ENCODE assay signal across 23 cellular contexts in genomic region chr11:120909676-120910215, GRCh38.
"Had no signal": no experiment of that assay in that cellular context is flagged by ENCODE, and none has a peak within 500 bp of the region (broad histone marks: within the 10 kb centered on the region; RNA-seq: fewer than 3 reads in every experiment).

No MANE protein-coding gene starts in this region.

- FAIRE-seq: small intestine had no signal

- H3K4me3 ChIP-seq: dorsolateral prefrontal cortex, heart left ventricle, mucosa of descending colon, neural progenitor cell, ovary, suprapubic skin, tibial artery, upper lobe of right lung, vagina had no signal

- DNase-seq: cortex of kidney; dorsolateral prefrontal cortex; effector CD8-positive, alpha-beta T cell; foreskin melanocyte; heart left ventricle; hippocampal formation; islet precursor cell; mucosa of descending colon; nucleus accumbens; ovary; right cardiac atrium; small intestine; stimulated activated CD4-positive, alpha-beta T cell treated with anti-CD3 and anti-CD28 coated beads, Interleukin-2, amount 100 ng/mL, for 48 hours; stimulated activated CD8-positive, alpha-beta memory T cell treated with anti-CD3 and anti-CD28 coated beads, Interleukin-4, amount 100 ng/mL, for 48 hours; stimulated activated naive CD8-positive, alpha-beta T cell treated with anti-CD3 and anti-CD28 coated beads, Interleukin-15, Interleukin-2, amounts not matched to agents 100 U/mL and 50 U/mL, for 24 hours; tibial artery; upper lobe of right lung had no signal

- ATAC-seq: left lobe of liver; naive thymus-derived CD8-positive, alpha-beta T cell; stimulated activated effector memory CD8-positive, alpha-beta T cell treated with anti-CD3 and anti-CD28 coated beads, Interleukin-12 subunit alpha, Interleukin-12 subunit beta, amount 100 ng/mL, for 72 hours had no signal

- H3K9ac ChIP-seq: neural progenitor cell had no signal

- H3K36me3 ChIP-seq: heart left ventricle, neural progenitor cell, ovary, suprapubic skin, tibial artery, upper lobe of right lung, vagina had no signal

- H3K4me2 ChIP-seq: neural progenitor cell had no signal

- H2AFZ ChIP-seq: neural progenitor cell had no signal

- H3K9me3 ChIP-seq: heart left ventricle, mucosa of descending colon, ovary, suprapubic skin, tibial artery, upper lobe of right lung, vagina had no signal

- H3K27me3 ChIP-seq: dorsolateral prefrontal cortex, neural progenitor cell, ovary, upper lobe of right lung, vagina had no signal

- H3K4me1 ChIP-seq: heart left ventricle, neural progenitor cell, suprapubic skin, tibial artery, upper lobe of right lung, vagina had no signal

- H3K27ac ChIP-seq: dorsolateral prefrontal cortex, heart left ventricle, neural progenitor cell, ovary, suprapubic skin, tibial artery, upper lobe of right lung, vagina had no signal
